In the genomic region with DNA sequence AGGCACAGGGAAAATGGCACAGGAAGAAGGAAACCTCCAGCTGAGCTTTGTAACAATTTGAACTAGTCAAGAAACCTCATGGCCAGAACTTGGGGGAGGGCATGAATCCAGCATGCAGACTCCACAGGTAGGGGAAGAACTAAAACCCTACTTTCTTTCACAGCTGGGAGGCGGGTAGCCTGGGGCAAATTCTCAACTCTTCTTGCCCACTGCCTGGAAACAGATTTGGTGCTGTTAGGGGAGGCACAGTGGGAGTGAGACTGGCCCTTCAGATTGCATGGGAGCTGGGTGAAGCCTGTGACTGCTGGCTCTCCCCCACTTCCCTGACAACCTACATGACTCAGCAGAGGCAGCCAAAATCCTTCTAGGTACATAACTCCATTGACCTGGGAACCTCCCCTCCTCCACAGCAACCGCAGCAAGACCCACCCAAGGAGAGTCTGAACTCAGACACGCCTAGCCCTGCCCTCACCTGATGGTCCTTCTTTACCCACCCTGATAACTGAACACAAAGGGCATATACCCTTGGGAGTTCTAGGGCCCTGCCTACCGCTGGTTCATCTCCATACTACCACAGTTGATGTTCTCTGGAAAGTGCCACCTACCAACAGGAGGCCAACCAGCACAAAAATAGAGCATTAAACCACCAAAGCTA, we compare ENCODE assay signal across 1 cellular context.
A peak's percentile ranks its signal among the peaks of the same experiment; 100 is the strongest.
TF ChIP-seq lines count a peak whose summit lies in the region.

No MANE protein-coding gene starts in this region.

TF ChIP-seq in K562, 482 proteins besides CTCF, POLR2A, EP300 and RAD21 (continued from another document and continues in another):
- TF ChIP-seq, protein P1, sequence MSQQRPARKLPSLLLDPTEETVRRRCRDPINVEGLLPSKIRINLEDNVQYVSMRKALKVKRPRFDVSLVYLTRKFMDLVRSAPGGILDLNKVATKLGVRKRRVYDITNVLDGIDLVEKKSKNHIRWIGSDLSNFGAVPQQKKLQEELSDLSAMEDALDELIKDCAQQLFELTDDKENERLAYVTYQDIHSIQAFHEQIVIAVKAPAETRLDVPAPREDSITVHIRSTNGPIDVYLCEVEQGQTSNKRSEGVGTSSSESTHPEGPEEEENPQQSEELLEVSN (IDR thresholded peaks at IDR 0.05; ENCODE audit: borderline replicate concordance in 1 of 2, extremely low read depth in 1 of 2, insufficient read depth in 1 of 2, insufficient read length in 1 of 2, low read depth in 1 of 2, low read length in 1 of 2, poor library complexity in 1 of 2, severe bottlenecking in 1 of 2): no peak
- TF ChIP-seq, protein P2, sequence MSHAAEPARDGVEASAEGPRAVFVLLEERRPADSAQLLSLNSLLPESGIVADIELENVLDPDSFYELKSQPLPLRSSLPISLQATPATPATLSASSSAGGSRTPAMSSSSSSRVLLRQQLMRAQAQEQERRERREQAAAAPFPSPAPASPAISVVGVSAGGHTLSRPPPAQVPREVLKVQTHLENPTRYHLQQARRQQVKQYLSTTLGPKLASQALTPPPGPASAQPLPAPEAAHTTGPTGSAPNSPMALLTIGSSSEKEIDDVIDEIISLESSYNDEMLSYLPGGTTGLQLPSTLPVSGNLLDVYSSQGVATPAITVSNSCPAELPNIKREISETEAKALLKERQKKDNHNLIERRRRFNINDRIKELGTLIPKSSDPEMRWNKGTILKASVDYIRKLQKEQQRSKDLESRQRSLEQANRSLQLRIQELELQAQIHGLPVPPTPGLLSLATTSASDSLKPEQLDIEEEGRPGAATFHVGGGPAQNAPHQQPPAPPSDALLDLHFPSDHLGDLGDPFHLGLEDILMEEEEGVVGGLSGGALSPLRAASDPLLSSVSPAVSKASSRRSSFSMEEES (CRISPR knock-in tag; IDR thresholded peaks at IDR 0.05): no peak
- TF ChIP-seq MAFK (IDR thresholded peaks at IDR 0.05; ENCODE audit: low read length): peak; percentile 90
- peak; percentile 71 for TF ChIP-seq L3MBTL2 (IDR thresholded peaks at IDR 0.05)
- TF ChIP-seq MAFG (tag; conservative IDR thresholded peaks at IDR 0.05): peak; percentile 94
- TF ChIP-seq EZH2 (IDR thresholded peaks at IDR 0.05; ENCODE audit: borderline replicate concordance, low read depth, low read length): no peak
- TF ChIP-seq MEF2A (IDR thresholded peaks at IDR 0.05; ENCODE audit: control insufficient read depth, low read depth, low read length): no peak
- TF ChIP-seq, protein P3, sequence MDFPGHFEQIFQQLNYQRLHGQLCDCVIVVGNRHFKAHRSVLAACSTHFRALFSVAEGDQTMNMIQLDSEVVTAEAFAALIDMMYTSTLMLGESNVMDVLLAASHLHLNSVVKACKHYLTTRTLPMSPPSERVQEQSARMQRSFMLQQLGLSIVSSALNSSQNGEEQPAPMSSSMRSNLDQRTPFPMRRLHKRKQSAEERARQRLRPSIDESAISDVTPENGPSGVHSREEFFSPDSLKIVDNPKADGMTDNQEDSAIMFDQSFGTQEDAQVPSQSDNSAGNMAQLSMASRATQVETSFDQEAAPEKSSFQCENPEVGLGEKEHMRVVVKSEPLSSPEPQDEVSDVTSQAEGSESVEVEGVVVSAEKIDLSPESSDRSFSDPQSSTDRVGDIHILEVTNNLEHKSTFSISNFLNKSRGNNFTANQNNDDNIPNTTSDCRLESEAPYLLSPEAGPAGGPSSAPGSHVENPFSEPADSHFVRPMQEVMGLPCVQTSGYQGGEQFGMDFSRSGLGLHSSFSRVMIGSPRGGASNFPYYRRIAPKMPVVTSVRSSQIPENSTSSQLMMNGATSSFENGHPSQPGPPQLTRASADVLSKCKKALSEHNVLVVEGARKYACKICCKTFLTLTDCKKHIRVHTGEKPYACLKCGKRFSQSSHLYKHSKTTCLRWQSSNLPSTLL (IDR thresholded peaks at IDR 0.05): no peak
- TF ChIP-seq DDX20 (tag; IDR thresholded peaks at IDR 0.05; ENCODE audit: low read depth): no peak
- TF ChIP-seq KDM2B (CRISPR knock-in tag; IDR thresholded peaks at IDR 0.05): no peak
- no peak for TF ChIP-seq ZNF133 (CRISPR knock-in tag; IDR thresholded peaks at IDR 0.05)
- no peak; the same call in 1 of the 2 replicates for TF ChIP-seq ZBTB1 (CRISPR knock-in tag; IDR thresholded peaks at IDR 0.05; ENCODE audit: borderline replicate concordance, low read depth)
- peak; percentile 36 for TF ChIP-seq NFIC (IDR thresholded peaks at IDR 0.05)
- no peak for TF ChIP-seq RBBP5 (IDR thresholded peaks at IDR 0.05; ENCODE audit: borderline replicate concordance, insufficient read depth, low read length, poor library complexity, severe bottlenecking)
- TF ChIP-seq, protein P4, sequence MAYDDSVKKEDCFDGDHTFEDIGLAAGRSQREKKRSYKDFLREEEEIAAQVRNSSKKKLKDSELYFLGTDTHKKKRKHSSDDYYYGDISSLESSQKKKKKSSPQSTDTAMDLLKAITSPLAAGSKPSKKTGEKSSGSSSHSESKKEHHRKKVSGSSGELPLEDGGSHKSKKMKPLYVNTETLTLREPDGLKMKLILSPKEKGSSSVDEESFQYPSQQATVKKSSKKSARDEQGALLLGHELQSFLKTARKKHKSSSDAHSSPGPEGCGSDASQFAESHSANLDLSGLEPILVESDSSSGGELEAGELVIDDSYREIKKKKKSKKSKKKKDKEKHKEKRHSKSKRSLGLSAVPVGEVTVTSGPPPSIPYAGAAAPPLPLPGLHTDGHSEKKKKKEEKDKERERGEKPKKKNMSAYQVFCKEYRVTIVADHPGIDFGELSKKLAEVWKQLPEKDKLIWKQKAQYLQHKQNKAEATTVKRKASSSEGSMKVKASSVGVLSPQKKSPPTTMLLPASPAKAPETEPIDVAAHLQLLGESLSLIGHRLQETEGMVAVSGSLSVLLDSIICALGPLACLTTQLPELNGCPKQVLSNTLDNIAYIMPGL (CRISPR knock-in tag; IDR thresholded peaks at IDR 0.05): no peak
- TF ChIP-seq SIN3B (IDR thresholded peaks at IDR 0.05; ENCODE audit: low read depth): no peak
- TF ChIP-seq ZNF79 (CRISPR knock-in tag; IDR thresholded peaks at IDR 0.05; ENCODE audit: low read depth): no peak
- TF ChIP-seq, protein P5, sequence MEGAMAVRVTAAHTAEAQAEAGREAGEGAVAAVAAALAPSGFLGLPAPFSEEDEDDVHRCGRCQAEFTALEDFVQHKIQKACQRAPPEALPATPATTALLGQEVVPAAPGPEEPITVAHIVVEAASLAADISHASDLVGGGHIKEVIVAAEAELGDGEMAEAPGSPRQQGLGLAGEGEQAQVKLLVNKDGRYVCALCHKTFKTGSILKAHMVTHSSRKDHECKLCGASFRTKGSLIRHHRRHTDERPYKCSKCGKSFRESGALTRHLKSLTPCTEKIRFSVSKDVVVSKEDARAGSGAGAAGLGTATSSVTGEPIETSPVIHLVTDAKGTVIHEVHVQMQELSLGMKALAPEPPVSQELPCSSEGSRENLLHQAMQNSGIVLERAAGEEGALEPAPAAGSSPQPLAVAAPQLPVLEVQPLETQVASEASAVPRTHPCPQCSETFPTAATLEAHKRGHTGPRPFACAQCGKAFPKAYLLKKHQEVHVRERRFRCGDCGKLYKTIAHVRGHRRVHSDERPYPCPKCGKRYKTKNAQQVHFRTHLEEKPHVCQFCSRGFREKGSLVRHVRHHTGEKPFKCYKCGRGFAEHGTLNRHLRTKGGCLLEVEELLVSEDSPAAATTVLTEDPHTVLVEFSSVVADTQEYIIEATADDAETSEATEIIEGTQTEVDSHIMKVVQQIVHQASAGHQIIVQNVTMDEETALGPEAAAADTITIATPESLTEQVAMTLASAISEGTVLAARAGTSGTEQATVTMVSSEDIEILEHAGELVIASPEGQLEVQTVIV (CRISPR knock-in tag; IDR thresholded peaks at IDR 0.05; ENCODE audit: borderline replicate concordance): no peak
- TF ChIP-seq CBX8 (IDR thresholded peaks at IDR 0.05; ENCODE audit: borderline replicate concordance, extremely low read depth, low read depth, low read length, poor library complexity, severe bottlenecking): no peak
- peak; percentile 89 for TF ChIP-seq BRD9 (IDR thresholded peaks at IDR 0.05; ENCODE audit: low read depth, partially characterized antibody)
- no peak for TF ChIP-seq PCBP2 (IDR thresholded peaks at IDR 0.05; ENCODE audit: low read depth, low read length, poor library complexity, severe bottlenecking)
- TF ChIP-seq FOXJ2 (tag; IDR thresholded peaks at IDR 0.05): no peak
- TF ChIP-seq ARHGAP35 (IDR thresholded peaks at IDR 0.05; ENCODE audit: partially characterized antibody): no peak
- TF ChIP-seq, protein P6, sequence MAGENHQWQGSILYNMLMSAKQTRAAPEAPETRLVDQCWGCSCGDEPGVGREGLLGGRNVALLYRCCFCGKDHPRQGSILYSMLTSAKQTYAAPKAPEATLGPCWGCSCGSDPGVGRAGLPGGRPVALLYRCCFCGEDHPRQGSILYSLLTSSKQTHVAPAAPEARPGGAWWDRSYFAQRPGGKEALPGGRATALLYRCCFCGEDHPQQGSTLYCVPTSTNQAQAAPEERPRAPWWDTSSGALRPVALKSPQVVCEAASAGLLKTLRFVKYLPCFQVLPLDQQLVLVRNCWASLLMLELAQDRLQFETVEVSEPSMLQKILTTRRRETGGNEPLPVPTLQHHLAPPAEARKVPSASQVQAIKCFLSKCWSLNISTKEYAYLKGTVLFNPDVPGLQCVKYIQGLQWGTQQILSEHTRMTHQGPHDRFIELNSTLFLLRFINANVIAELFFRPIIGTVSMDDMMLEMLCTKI (IDR thresholded peaks at IDR 0.05; ENCODE audit: partially characterized antibody): no peak
- peak in 1 of 2 experiments; percentile 87; a peak in 2 of 4 replicates for TF ChIP-seq HDAC1 (IDR thresholded peaks at IDR 0.05)
- TF ChIP-seq SIN3A (IDR thresholded peaks at IDR 0.05; ENCODE audit: borderline replicate concordance in 2 of 2, control insufficient read depth in 1 of 2, low read depth in 2 of 2, low read length in 2 of 2): no peak
- TF ChIP-seq, protein P7, sequence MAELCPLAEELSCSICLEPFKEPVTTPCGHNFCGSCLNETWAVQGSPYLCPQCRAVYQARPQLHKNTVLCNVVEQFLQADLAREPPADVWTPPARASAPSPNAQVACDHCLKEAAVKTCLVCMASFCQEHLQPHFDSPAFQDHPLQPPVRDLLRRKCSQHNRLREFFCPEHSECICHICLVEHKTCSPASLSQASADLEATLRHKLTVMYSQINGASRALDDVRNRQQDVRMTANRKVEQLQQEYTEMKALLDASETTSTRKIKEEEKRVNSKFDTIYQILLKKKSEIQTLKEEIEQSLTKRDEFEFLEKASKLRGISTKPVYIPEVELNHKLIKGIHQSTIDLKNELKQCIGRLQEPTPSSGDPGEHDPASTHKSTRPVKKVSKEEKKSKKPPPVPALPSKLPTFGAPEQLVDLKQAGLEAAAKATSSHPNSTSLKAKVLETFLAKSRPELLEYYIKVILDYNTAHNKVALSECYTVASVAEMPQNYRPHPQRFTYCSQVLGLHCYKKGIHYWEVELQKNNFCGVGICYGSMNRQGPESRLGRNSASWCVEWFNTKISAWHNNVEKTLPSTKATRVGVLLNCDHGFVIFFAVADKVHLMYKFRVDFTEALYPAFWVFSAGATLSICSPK (IDR thresholded peaks at IDR 0.05; ENCODE audit: borderline replicate concordance): no peak
- TF ChIP-seq NR2F6 (CRISPR knock-in tag; IDR thresholded peaks at IDR 0.05): no peak
- no peak for TF ChIP-seq E2F3 (CRISPR knock-in tag; IDR thresholded peaks at IDR 0.05)
- no peak for TF ChIP-seq ZNF263 (CRISPR knock-in tag; IDR thresholded peaks at IDR 0.05; ENCODE audit: borderline replicate concordance)
- no peak for TF ChIP-seq ZNF174 (CRISPR knock-in tag; IDR thresholded peaks at IDR 0.05)
- TF ChIP-seq PRMT5 (CRISPR knock-in tag; IDR thresholded peaks at IDR 0.05): no peak
- peak; percentile 33 for TF ChIP-seq POLR2B (IDR thresholded peaks at IDR 0.05; ENCODE audit: low read depth, partially characterized antibody)
- no peak; the same call in 1 of the 2 replicates for TF ChIP-seq ZBED1 (IDR thresholded peaks at IDR 0.05)
- no peak for TF ChIP-seq GATA2 (CRISPR knock-in tag; IDR thresholded peaks at IDR 0.05)
- no peak for TF ChIP-seq THRAP3 (IDR thresholded peaks at IDR 0.05; ENCODE audit: borderline replicate concordance)
- TF ChIP-seq, protein P8, sequence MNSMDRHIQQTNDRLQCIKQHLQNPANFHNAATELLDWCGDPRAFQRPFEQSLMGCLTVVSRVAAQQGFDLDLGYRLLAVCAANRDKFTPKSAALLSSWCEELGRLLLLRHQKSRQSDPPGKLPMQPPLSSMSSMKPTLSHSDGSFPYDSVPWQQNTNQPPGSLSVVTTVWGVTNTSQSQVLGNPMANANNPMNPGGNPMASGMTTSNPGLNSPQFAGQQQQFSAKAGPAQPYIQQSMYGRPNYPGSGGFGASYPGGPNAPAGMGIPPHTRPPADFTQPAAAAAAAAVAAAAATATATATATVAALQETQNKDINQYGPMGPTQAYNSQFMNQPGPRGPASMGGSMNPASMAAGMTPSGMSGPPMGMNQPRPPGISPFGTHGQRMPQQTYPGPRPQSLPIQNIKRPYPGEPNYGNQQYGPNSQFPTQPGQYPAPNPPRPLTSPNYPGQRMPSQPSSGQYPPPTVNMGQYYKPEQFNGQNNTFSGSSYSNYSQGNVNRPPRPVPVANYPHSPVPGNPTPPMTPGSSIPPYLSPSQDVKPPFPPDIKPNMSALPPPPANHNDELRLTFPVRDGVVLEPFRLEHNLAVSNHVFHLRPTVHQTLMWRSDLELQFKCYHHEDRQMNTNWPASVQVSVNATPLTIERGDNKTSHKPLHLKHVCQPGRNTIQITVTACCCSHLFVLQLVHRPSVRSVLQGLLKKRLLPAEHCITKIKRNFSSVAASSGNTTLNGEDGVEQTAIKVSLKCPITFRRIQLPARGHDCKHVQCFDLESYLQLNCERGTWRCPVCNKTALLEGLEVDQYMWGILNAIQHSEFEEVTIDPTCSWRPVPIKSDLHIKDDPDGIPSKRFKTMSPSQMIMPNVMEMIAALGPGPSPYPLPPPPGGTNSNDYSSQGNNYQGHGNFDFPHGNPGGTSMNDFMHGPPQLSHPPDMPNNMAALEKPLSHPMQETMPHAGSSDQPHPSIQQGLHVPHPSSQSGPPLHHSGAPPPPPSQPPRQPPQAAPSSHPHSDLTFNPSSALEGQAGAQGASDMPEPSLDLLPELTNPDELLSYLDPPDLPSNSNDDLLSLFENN (IDR thresholded peaks at IDR 0.05; ENCODE audit: low read depth in 2 of 2, low read length in 2 of 2): no peak
- no peak for TF ChIP-seq NR4A1 (CRISPR knock-in tag; IDR thresholded peaks at IDR 0.05)
- peak; percentile 60; the same call in 1 of the 2 replicates for TF ChIP-seq NR4A1 (tag; IDR thresholded peaks at IDR 0.05)
- TF ChIP-seq, protein P9, sequence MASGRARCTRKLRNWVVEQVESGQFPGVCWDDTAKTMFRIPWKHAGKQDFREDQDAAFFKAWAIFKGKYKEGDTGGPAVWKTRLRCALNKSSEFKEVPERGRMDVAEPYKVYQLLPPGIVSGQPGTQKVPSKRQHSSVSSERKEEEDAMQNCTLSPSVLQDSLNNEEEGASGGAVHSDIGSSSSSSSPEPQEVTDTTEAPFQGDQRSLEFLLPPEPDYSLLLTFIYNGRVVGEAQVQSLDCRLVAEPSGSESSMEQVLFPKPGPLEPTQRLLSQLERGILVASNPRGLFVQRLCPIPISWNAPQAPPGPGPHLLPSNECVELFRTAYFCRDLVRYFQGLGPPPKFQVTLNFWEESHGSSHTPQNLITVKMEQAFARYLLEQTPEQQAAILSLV (tag; IDR thresholded peaks at IDR 0.05): no peak
- no peak; the same call in none of the 2 replicates for TF ChIP-seq ZNF584 (CRISPR knock-in tag; IDR thresholded peaks at IDR 0.05; ENCODE audit: low read depth)
- TF ChIP-seq MEIS2 (IDR thresholded peaks at IDR 0.05; ENCODE audit: partially characterized antibody): peak; percentile 53
- TF ChIP-seq RBM14 (IDR thresholded peaks at IDR 0.05; ENCODE audit: borderline replicate concordance, insufficient read depth, low read depth, low read length): no peak
- TF ChIP-seq HEY1 (CRISPR knock-in tag; IDR thresholded peaks at IDR 0.05; ENCODE audit: borderline replicate concordance): no peak
- no peak; the same call in 1 of the 2 replicates for TF ChIP-seq MYC (IDR thresholded peaks at IDR 0.05; ENCODE audit: low read depth, low read length)
- TF ChIP-seq MYC (CRISPR knock-in tag; IDR thresholded peaks at IDR 0.05; ENCODE audit: borderline replicate concordance, low read depth): no peak
